ENCODE assay signal across 1 cellular context in the genomic region with DNA sequence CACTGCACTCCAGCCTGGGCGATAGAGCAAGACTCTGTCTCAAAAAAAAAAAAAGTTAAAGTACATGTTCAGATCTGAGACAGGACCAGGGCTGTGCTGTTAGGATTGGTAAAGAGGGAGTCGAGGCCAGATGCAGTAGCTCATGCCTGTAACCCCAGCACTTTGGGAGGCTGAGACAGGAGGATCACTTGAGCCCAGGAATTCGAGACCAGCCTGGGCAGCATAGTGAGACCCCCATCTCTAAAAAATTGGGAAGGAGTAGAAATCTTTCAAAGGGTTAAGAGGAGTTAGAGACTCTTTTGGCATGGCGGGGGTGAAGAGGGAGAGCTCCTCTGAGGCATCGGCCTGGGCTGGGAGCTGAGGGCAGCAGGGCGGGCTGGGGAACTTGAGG.
TF ChIP-seq lines count a peak whose summit lies in the region.

No MANE protein-coding gene starts in this region.

TF ChIP-seq in endothelial cell of umbilical vein, 7 proteins besides CTCF, POLR2A, EP300 and RAD21:
- TF ChIP-seq EZH2 (IDR thresholded peaks at IDR 0.05; ENCODE audit: borderline replicate concordance, low read depth, low read length, severe bottlenecking) (no peak), FOS (IDR thresholded peaks at IDR 0.05; ENCODE audit: borderline replicate concordance, insufficient read depth, low read length) (no peak), GATA2 (IDR thresholded peaks at IDR 0.05; ENCODE audit: insufficient read depth, insufficient read length, low read depth, low read length) (no peak), MYC (IDR thresholded peaks at IDR 0.05; ENCODE audit: low read depth, low read length) (no peak), JUN (IDR thresholded peaks at IDR 0.05; ENCODE audit: borderline replicate concordance, insufficient read depth, insufficient read length, low read depth) (no peak), POLR2AphosphoS5 (IDR thresholded peaks at IDR 0.05; ENCODE audit: insufficient read depth, low read depth, low read length) (no peak)
- TF ChIP-seq, protein P1, sequence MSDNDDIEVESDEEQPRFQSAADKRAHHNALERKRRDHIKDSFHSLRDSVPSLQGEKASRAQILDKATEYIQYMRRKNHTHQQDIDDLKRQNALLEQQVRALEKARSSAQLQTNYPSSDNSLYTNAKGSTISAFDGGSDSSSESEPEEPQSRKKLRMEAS (IDR thresholded peaks at IDR 0.05; ENCODE audit: insufficient read depth, insufficient read length): no peak
